Comparison of ENCODE assay signal across 22 cellular contexts in the genomic region with DNA sequence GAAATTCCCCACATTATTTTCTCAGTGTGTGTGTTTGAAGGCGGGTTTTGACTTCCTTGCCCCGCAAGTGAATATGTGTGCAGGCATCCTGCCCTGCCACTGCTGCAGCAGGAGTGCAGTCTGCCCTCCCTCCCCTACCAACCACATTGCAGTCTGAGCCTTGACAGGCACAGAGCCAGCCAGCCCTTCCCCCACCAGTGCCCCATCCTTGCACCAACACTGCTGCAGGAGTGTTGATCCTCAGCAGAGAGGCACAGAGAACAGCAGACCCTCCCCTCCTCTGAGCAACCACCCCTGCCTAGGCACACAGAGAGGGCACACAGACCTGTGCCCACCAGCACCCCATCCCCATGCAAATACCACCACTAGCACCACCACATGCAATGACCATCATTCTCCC.
DNase-seq lines count a peak whose midpoint lies in the region; ATAC-seq, FAIRE-seq and TF ChIP-seq lines count a peak whose summit lies in the region.
"Had no signal": no experiment of that assay in that cellular context is flagged by ENCODE, and none has a peak within 500 bp of the region (broad histone marks: within the 10 kb centered on the region; RNA-seq: fewer than 3 reads in every experiment).

No MANE protein-coding gene starts in this region.

- no peak overlapping the region for H3K23ac ChIP-seq in trophoblast cell (ENCODE audit: low read length)

- H3K27ac ChIP-seq in lower lobe of right lung (no peak overlapping the region), trophoblast cell (ENCODE audit: low read depth, low read length) (no peak overlapping the region)
- no peak overlapping the region for H3K27ac ChIP-seq in CD8-positive, alpha-beta T cell (ENCODE audit: low read depth, low read length)
- H3K27ac ChIP-seq: 22Rv1, A549, C4-2B, GM23248 had no signal

- H3K9ac ChIP-seq in trophoblast cell (ENCODE audit: low read length) = no peak overlapping the region
- H3K9ac ChIP-seq: GM23248 had no signal

- ATAC-seq in natural killer cell treated with Interleukin-12 subunit alpha and Interleukin-12 subunit beta and Interleukin-15 and Interleukin-18, amount 100 ng/mL, for 72 hours = peak; percentile 43 to 53
- ATAC-seq in natural killer cell (no peak), lower lobe of right lung (peak; percentile 16 to 32), HG03159 (IDR thresholded peaks at IDR 0.05; ENCODE audit: unreplicated experiment) (no peak)
- no peak for ATAC-seq in CD8-positive, alpha-beta T cell
- ATAC-seq: GM12878, HCT116 had no signal

- no peaks in the 10 kb centered on the region for H3K9me3 Mint-ChIP-seq in natural killer cell treated with Interleukin-12 subunit alpha and Interleukin-12 subunit beta and Interleukin-15 and Interleukin-18, amount 100 ng/mL, for 72 hours
- peaks cover 0 to 5% of the 10 kb centered on the region in 2 donors for H3K9me3 Mint-ChIP-seq in natural killer cell
- H3K9me3 Mint-ChIP-seq in CD8-positive, alpha-beta T cell = peaks cover 5% of the 10 kb centered on the region

- H3K4me1 Mint-ChIP-seq in natural killer cell treated with Interleukin-12 subunit alpha and Interleukin-12 subunit beta and Interleukin-15 and Interleukin-18, amount 100 ng/mL, for 72 hours (ENCODE audit: low read depth in 2 of 2) = no peaks in the 10 kb centered on the region
- H3K4me1 Mint-ChIP-seq in natural killer cell = no peaks in the 10 kb centered on the region
- H3K4me1 Mint-ChIP-seq in CD8-positive, alpha-beta T cell (ENCODE audit: low read depth) = no peaks in the 10 kb centered on the region

- H3K27ac Mint-ChIP-seq in natural killer cell treated with Interleukin-12 subunit alpha and Interleukin-12 subunit beta and Interleukin-15 and Interleukin-18, amount 100 ng/mL, for 72 hours = no peak overlapping the region
- no peak overlapping the region for H3K27ac Mint-ChIP-seq in natural killer cell
- no peak overlapping the region for H3K27ac Mint-ChIP-seq in CD8-positive, alpha-beta T cell
- H3K27ac Mint-ChIP-seq: CD4-positive, alpha-beta T cell; HFFc6 had no signal

- H3K27me3 Mint-ChIP-seq in natural killer cell treated with Interleukin-12 subunit alpha and Interleukin-12 subunit beta and Interleukin-15 and Interleukin-18, amount 100 ng/mL, for 72 hours = no peaks in the 10 kb centered on the region
- no peaks in the 10 kb centered on the region for H3K27me3 Mint-ChIP-seq in natural killer cell (ENCODE audit: low read depth in 2 of 2)
- H3K27me3 Mint-ChIP-seq in CD8-positive, alpha-beta T cell (ENCODE audit: low read depth) = no peaks in the 10 kb centered on the region
- H3K27me3 Mint-ChIP-seq: CD4-positive, alpha-beta T cell had no signal

- H3K4me1 ChIP-seq in lower lobe of right lung (no peaks in the 10 kb centered on the region), trophoblast cell (ENCODE audit: control insufficient read depth in 1 of 2, insufficient read depth in 2 of 2, low read length in 2 of 2) (peaks cover 6 to 7% of the 10 kb centered on the region in 2 experiments)
- no peaks in the 10 kb centered on the region for H3K4me1 ChIP-seq in CD8-positive, alpha-beta T cell (ENCODE audit: insufficient read depth, low read length)
- H3K4me1 ChIP-seq: A549 had no signal

- peak; percentile 30 for FAIRE-seq in urothelium cell line (lab: Jason Lieb, UNC)
- FAIRE-seq: A549, GM12878, GM19239 had no signal

- no peak overlapping the region for H4K91ac ChIP-seq in trophoblast cell (ENCODE audit: low read depth, low read length)

- CTCF ChIA-PET in CD8-positive, alpha-beta T cell (lab: Charles Lee) = no interaction called here

- no peak overlapping the region for H3K4me3 Mint-ChIP-seq in natural killer cell treated with Interleukin-12 subunit alpha and Interleukin-12 subunit beta and Interleukin-15 and Interleukin-18, amount 100 ng/mL, for 72 hours
- H3K4me3 Mint-ChIP-seq in natural killer cell = no peak overlapping the region
- H3K4me3 Mint-ChIP-seq in CD8-positive, alpha-beta T cell = no peak overlapping the region
- H3K4me3 Mint-ChIP-seq: CD4-positive, alpha-beta T cell; HFFc6 had no signal

- no peak overlapping the region for H3K14ac ChIP-seq in trophoblast cell (ENCODE audit: low read length)

- no peak overlapping the region for H4K12ac ChIP-seq in trophoblast cell (ENCODE audit: low read depth, low read length)

- WGBS in trophoblast cell (ENCODE audit: extremely low coverage, insufficient coverage, insufficient read length) = no CpG with 5 or more reads among the region's 2 CpGs

- H3K9me3 ChIP-seq in lower lobe of right lung (no peaks in the 10 kb centered on the region), trophoblast cell (ENCODE audit: insufficient read depth, low read depth, low read length) (peaks cover 7% of the 10 kb centered on the region)
- no peaks in the 10 kb centered on the region for H3K9me3 ChIP-seq in CD8-positive, alpha-beta T cell (ENCODE audit: low read length)

- H3K36me3 Mint-ChIP-seq in natural killer cell treated with Interleukin-12 subunit alpha and Interleukin-12 subunit beta and Interleukin-15 and Interleukin-18, amount 100 ng/mL, for 72 hours = no peaks in the 10 kb centered on the region
- no peaks in the 10 kb centered on the region for H3K36me3 Mint-ChIP-seq in natural killer cell
- no peaks in the 10 kb centered on the region for H3K36me3 Mint-ChIP-seq in CD8-positive, alpha-beta T cell

- no peak for DNase-seq in natural killer cell treated with Interleukin-12 subunit alpha and Interleukin-12 subunit beta and Interleukin-15 and Interleukin-18, amount 100 ng/mL, for 72 hours (ENCODE audit: low spot score)
- no peak for DNase-seq in natural killer cell
- DNase-seq in lower lobe of right lung = no peak
- DNase-seq in trophoblast cell = no peak
- DNase-seq in urothelium cell line (ENCODE audit: low spot score) = no peak
- DNase-seq in activated T-cell treated with anti-CD3 and anti-CD28 coated beads, Interleukin-2, amount 50 U/mL, for 48 hours = no peak
- DNase-seq in CD8-positive, alpha-beta T cell = no peak
- DNase-seq: AML-193; Calu3; CD4-positive, alpha-beta T cell; DMS79 treated with DMSO at 0.1 percent for 48 hours; EL; GM23248; H7; HFFc6 had no signal

- intact Hi-C loops in natural killer cell (cut with micrococcal nuclease) = no loop called here
- intact Hi-C loops in lower lobe of right lung (cut with DNase I) = no loop called here
- intact Hi-C loops in CD8-positive, alpha-beta T cell (cut with DNase I, micrococcal nuclease) = no loop called here

- H2BK5ac ChIP-seq in trophoblast cell (ENCODE audit: low read depth, low read length, poor library complexity) = no peak overlapping the region

- no peak overlapping the region for H4K8ac ChIP-seq in trophoblast cell (ENCODE audit: low read depth, low read length)

- H3K4me3 ChIP-seq in lower lobe of right lung (no peak overlapping the region), trophoblast cell (ENCODE audit: low read depth, low read length) (no peak overlapping the region)
- no peak overlapping the region for H3K4me3 ChIP-seq in CD8-positive, alpha-beta T cell (ENCODE audit: low read depth, low read length)
- H3K4me3 ChIP-seq: A549, GM12878, GM23248 had no signal

- no peak overlapping the region for H3K18ac ChIP-seq in trophoblast cell (ENCODE audit: low read length)

- no peak overlapping the region for H2AK5ac ChIP-seq in trophoblast cell (ENCODE audit: low read length)

- no peaks in the 10 kb centered on the region for H3K79me2 ChIP-seq in trophoblast cell (ENCODE audit: control insufficient read depth, insufficient read depth, low read length, poor library complexity)

- no peaks in the 10 kb centered on the region for H3K27me3 ChIP-seq in lower lobe of right lung (ENCODE audit: low read depth)
- no peaks in the 10 kb centered on the region for H3K27me3 ChIP-seq in trophoblast cell (ENCODE audit: insufficient read depth, low read length)
- H3K27me3 ChIP-seq in CD8-positive, alpha-beta T cell (ENCODE audit: insufficient read depth, low read length) = no peaks in the 10 kb centered on the region

- H2AFZ ChIP-seq in trophoblast cell (ENCODE audit: insufficient read depth, low read length, poor library complexity) = no peak overlapping the region
- H2AFZ ChIP-seq: GM23248 had no signal

- H2BK120ac ChIP-seq in trophoblast cell (ENCODE audit: insufficient read depth, low read length, poor library complexity) = no peak overlapping the region

- no peaks in the 10 kb centered on the region for H3K36me3 ChIP-seq in lower lobe of right lung
- peaks cover 0 to 6% of the 10 kb centered on the region in 2 experiments for H3K36me3 ChIP-seq in trophoblast cell (ENCODE audit: control insufficient read depth in 1 of 2, insufficient read depth in 2 of 2, low read length in 2 of 2)
- H3K36me3 ChIP-seq in CD8-positive, alpha-beta T cell (ENCODE audit: insufficient read depth, low read length) = no peaks in the 10 kb centered on the region

- H2BK12ac ChIP-seq in trophoblast cell (ENCODE audit: low read length) = peak overlapping the region; percentile 19

- POLR2A ChIA-PET in CD8-positive, alpha-beta T cell (lab: Charles Lee) = no interaction called here

- no peak for TF ChIP-seq CTCF in natural killer cell (IDR thresholded peaks at IDR 0.05)
- no peak for TF ChIP-seq CTCF in lower lobe of right lung (IDR thresholded peaks at IDR 0.05)
- TF ChIP-seq CTCF in CD8-positive, alpha-beta T cell (IDR thresholded peaks at IDR 0.05) = no peak

- H3K4ac ChIP-seq in trophoblast cell (ENCODE audit: low read depth, low read length) = no peak overlapping the region

- no peak overlapping the region for H3K4me2 ChIP-seq in trophoblast cell (ENCODE audit: low read length)
- H3K4me2 ChIP-seq: A549 had no signal

- H3K79me1 ChIP-seq in trophoblast cell (ENCODE audit: low read length) = no peaks in the 10 kb centered on the region

Comparison
In these comparisons a context has a peak if more than half of its experiments do, and no peak if none do; other contexts are left out.
1. ATAC-seq: peak in natural killer cell treated with Interleukin-12 subunit alpha and Interleukin-12 subunit beta and Interleukin-15 and Interleukin-18, amount 100 ng/mL, for 72 hours (2 of 2) and lower lobe of right lung (2 of 2); none in natural killer cell (0 of 3), HG03159 (single experiment) and CD8-positive, alpha-beta T cell (single experiment).